Comparison of ENCODE assay signal across 8 cellular contexts in the genomic region with DNA sequence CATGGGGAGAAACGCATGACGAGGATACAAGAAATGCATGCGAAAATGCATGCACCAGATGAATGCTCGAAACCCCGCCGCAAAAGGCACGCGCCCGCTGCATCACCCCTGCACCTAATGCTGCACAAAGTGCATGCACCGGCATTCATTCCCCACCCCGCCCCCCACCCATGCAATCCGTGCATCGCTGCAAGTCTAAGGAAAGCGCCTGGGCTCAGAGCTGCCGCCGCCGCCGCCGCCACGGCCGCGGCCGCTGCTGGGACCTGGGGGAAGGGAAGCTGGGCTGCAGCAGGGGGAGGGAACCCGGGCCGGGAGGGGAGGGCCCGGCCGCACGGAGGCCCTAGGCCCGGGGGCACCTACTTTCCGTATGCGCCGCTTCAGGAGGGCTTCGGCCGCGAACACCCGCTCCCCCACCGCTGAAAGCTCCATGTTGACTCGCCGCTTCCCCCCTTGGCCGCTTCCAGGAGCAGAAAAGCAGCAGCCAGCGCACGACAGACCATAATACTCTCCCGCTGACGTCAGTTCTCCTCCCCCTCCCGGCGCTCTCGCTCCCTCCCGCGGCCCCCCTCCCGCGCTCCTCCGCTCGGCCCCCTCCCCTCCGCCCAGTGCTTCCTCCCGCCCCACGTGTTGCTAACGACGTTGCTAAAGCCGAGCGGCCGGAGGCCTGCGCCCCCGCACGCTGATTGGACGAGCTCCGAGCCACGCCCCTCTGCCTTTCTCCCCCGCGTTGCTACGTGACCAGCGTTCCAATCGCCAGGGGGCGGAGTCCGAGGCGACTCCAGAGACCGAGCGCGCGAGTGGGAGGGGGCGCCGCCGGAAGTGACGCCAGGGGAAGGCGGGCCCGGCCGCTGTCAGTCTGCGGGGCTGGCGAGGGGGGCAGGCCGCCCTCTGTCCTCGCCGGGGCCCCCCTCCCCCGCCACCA. TPM values are rescaled to one million over a fixed set of nuclear protein-coding genes. Genes with fewer than 3 reads are reported as not detected.
DNase-seq lines count a peak whose midpoint lies in the region; ATAC-seq and TF ChIP-seq lines count a peak whose summit lies in the region.

Gene CBX8 (minus strand): TSS at position 508 of the 922 bp plus-strand sequence. CDS start 79 bp downstream, at position 429.

- peak within 1 kb of the TSS; percentile 93 for H3K27ac ChIP-seq in C4-2B
- H3K27ac ChIP-seq in liver (ENCODE audit: low read depth in 1 of 2, low read length in 2 of 2) = peak within 1 kb of the TSS; percentile 75 to 91

- TF ChIP-seq RAD21 in liver (IDR thresholded peaks at IDR 0.05) = peak in 1 of 2 donors; percentile 3

- peaks cover 12 to 41% (median 20%) of the 10 kb centered on the region in 4 donors for H3K4me1 ChIP-seq in liver (ENCODE audit: control insufficient read depth in 4 of 4, insufficient read depth in 4 of 4, low read length in 3 of 4)

- H3K36me3 ChIP-seq in liver (ENCODE audit: control insufficient read depth in 4 of 4, insufficient read depth in 3 of 4, low read depth in 1 of 4, low read length in 3 of 4) = peaks cover 0 to 6% (median 0%) of the 10 kb centered on the region in 4 donors

- ATAC-seq in GM19395 (IDR thresholded peaks at IDR 0.05; ENCODE audit: unreplicated experiment) (peak; percentile 90), HG03558 (IDR thresholded peaks at IDR 0.05; ENCODE audit: extremely low read depth, unreplicated experiment) (peak; percentile 76)

- H3K27me3 ChIP-seq in liver (ENCODE audit: control insufficient read depth in 4 of 4, insufficient read depth in 4 of 4, low read length in 3 of 4) = peaks cover 0 to 23% (median 12%) of the 10 kb centered on the region in 4 donors

- no peaks in the 10 kb centered on the region for H3K9me3 ChIP-seq in liver (ENCODE audit: control insufficient read depth in 4 of 4, low read length in 3 of 4)

- WGBS in liver = under 1% methylated on average over 92 of the region's 92 CpGs

- peak; percentile 91 for DNase-seq in NCI-H748 treated with DMSO at 0.1 percent for 48 hours (lab: John Stamatoyannopoulos, UW)
- peak; percentile 98 to 99 for DNase-seq in activated CD4-positive, alpha-beta T cell treated with anti-CD3 and anti-CD28 coated beads, Interleukin-2, amount 50 U/mL, for 4 hours
- peak; percentile 98 to 100 for DNase-seq in dermis microvascular lymphatic vessel endothelial cell (ENCODE audit: low read depth in 2 of 2)
- peak; percentile 99 for DNase-seq in stimulated activated CD4-positive, alpha-beta T cell treated with anti-CD3 and anti-CD28 coated beads, Interleukin-4, amount 100 ng/mL, for 1 hour

- no peak within 1 kb of the TSS for H3K9ac ChIP-seq in liver (ENCODE audit: low read depth in 1 of 2, low read length in 2 of 2)

- TF ChIP-seq CTCF in C4-2B (conservative IDR thresholded peaks at IDR 0.05) = no peak
- TF ChIP-seq CTCF in liver (IDR thresholded peaks at IDR 0.05; ENCODE audit: low read depth, low read length, missing input control) = no peak

- peak within 1 kb of the TSS; percentile 43 to 78 (median 75) for H3K4me3 ChIP-seq in liver (ENCODE audit: low read depth in 1 of 3, low read length in 3 of 3)

TF ChIP-seq in liver, 16 proteins besides CTCF, POLR2A, EP300 and RAD21:
- TF ChIP-seq SP1 (IDR thresholded peaks at IDR 0.05) = peak; percentile 87
- TF ChIP-seq, protein P1, sequence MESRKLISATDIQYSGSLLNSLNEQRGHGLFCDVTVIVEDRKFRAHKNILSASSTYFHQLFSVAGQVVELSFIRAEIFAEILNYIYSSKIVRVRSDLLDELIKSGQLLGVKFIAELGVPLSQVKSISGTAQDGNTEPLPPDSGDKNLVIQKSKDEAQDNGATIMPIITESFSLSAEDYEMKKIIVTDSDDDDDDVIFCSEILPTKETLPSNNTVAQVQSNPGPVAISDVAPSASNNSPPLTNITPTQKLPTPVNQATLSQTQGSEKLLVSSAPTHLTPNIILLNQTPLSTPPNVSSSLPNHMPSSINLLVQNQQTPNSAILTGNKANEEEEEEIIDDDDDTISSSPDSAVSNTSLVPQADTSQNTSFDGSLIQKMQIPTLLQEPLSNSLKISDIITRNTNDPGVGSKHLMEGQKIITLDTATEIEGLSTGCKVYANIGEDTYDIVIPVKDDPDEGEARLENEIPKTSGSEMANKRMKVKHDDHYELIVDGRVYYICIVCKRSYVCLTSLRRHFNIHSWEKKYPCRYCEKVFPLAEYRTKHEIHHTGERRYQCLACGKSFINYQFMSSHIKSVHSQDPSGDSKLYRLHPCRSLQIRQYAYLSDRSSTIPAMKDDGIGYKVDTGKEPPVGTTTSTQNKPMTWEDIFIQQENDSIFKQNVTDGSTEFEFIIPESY (IDR thresholded peaks at IDR 0.05) = no peak
- no peak for TF ChIP-seq HNF4A (conservative IDR thresholded peaks at IDR 0.05)
- peak in 1 of 2 donors; percentile 21 for TF ChIP-seq RXRA (IDR thresholded peaks at IDR 0.05)
- no peak for TF ChIP-seq MAX (IDR thresholded peaks at IDR 0.05)
- peak; percentile 67 for TF ChIP-seq YY1 (IDR thresholded peaks at IDR 0.05)
- peak in 1 of 2 donors; percentile 26 for TF ChIP-seq JUND (IDR thresholded peaks at IDR 0.05)
- TF ChIP-seq EGR1 (IDR thresholded peaks at IDR 0.05; ENCODE audit: low read depth in 2 of 2) = peak; percentile 29 to 86
- no peak for TF ChIP-seq HNF4G (IDR thresholded peaks at IDR 0.05)
- TF ChIP-seq NR2F2 (IDR thresholded peaks at IDR 0.05) = no peak
- no peak for TF ChIP-seq FOXA1 (IDR thresholded peaks at IDR 0.05)
- TF ChIP-seq TAF1 (conservative IDR thresholded peaks at IDR 0.05) = no peak
- peak in 1 of 2 donors; percentile 91 for TF ChIP-seq GABPA (IDR thresholded peaks at IDR 0.05 in 1 of 2, conservative IDR thresholded peaks at IDR 0.05 in 1 of 2)
- no peak for TF ChIP-seq ATF3 (IDR thresholded peaks at IDR 0.05)
- no peak for TF ChIP-seq FOXA2 (IDR thresholded peaks at IDR 0.05)
- TF ChIP-seq, protein P2, sequence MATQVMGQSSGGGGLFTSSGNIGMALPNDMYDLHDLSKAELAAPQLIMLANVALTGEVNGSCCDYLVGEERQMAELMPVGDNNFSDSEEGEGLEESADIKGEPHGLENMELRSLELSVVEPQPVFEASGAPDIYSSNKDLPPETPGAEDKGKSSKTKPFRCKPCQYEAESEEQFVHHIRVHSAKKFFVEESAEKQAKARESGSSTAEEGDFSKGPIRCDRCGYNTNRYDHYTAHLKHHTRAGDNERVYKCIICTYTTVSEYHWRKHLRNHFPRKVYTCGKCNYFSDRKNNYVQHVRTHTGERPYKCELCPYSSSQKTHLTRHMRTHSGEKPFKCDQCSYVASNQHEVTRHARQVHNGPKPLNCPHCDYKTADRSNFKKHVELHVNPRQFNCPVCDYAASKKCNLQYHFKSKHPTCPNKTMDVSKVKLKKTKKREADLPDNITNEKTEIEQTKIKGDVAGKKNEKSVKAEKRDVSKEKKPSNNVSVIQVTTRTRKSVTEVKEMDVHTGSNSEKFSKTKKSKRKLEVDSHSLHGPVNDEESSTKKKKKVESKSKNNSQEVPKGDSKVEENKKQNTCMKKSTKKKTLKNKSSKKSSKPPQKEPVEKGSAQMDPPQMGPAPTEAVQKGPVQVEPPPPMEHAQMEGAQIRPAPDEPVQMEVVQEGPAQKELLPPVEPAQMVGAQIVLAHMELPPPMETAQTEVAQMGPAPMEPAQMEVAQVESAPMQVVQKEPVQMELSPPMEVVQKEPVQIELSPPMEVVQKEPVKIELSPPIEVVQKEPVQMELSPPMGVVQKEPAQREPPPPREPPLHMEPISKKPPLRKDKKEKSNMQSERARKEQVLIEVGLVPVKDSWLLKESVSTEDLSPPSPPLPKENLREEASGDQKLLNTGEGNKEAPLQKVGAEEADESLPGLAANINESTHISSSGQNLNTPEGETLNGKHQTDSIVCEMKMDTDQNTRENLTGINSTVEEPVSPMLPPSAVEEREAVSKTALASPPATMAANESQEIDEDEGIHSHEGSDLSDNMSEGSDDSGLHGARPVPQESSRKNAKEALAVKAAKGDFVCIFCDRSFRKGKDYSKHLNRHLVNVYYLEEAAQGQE (IDR thresholded peaks at IDR 0.05) = no peak

RNA-seq across cellular contexts. Expression of gene CBX8, which starts in this region (rescaled TPM):
- total RNA-seq in dermis microvascular lymphatic vessel endothelial cell (1.4 and 1.9 TPM in 2 replicates), liver (1 to 10 TPM; 1.4 to 2.3 TPM)
- 1 to 10 TPM in 1 of 2 donors, under 1 TPM in 1; 0.75 to 2.7 TPM for polyA plus RNA-seq in liver

Comparison
In these comparisons a context has a peak if more than half of its experiments do, and no peak if none do; other contexts are left out.
1. Peak in every context shown above with its lines: DNase-seq, ATAC-seq, H3K4me3 ChIP-seq and H3K27ac ChIP-seq.